In genomic region chr16:88773812-88774291, GRCh38 we compare ENCODE assay signal across 9 cellular contexts. TPM values are rescaled to one million over a fixed set of nuclear protein-coding genes. Genes with fewer than 3 reads are reported as not detected.
A peak's percentile ranks its signal among the peaks of the same experiment; 100 is the strongest.
DNase-seq lines count a peak whose midpoint lies in the region; ATAC-seq lines count a peak whose summit lies in the region.
"Had no signal": no experiment of that assay in that cellular context is flagged by ENCODE, and none has a peak within 500 bp of the region (broad histone marks: within the 10 kb centered on the region; RNA-seq: fewer than 3 reads in every experiment).

No MANE protein-coding gene starts in this region.

- intact Hi-C loops in left colon (cut with DNase I, micrococcal nuclease), result no loop called here

- DNase-seq in 8988T (peak; percentile 65), HS-5 (ENCODE audit: low read depth) (peak; percentile 39), astrocyte of the hippocampus (ENCODE audit: low read depth, low spot score) (peak; percentile 70), left colon (peak; percentile 72 to 73), activated gamma-delta T cell treated with Interleukin-2 at 50 U/mL for 16 hours (no peak), NCI-H1105 treated with DMSO at 0.1 percent for 48 hours (lab: John Stamatoyannopoulos, UW) (no peak)
- DNase-seq in stimulated activated naive CD8-positive, alpha-beta T cell treated with anti-CD3 and anti-CD28 coated beads, Interleukin-15, Interleukin-2, amounts not matched to agents 100 U/mL and 50 U/mL, for 24 hours, result no peak
- DNase-seq: NCI-H1436 had no signal

- ATAC-seq in left colon (no peak), GM21515 (IDR thresholded peaks at IDR 0.05; ENCODE audit: unreplicated experiment) (no peak)
- ATAC-seq in stimulated activated naive CD8-positive, alpha-beta T cell treated with anti-CD3 and anti-CD28 coated beads, Interleukin-15, Interleukin-2, amounts not matched to agents 100 U/mL and 50 U/mL, for 24 hours, result no peak

RNA-seq across cellular contexts. Expression of gene PIEZO1, which starts 11.2 kb away (rescaled TPM):
- total RNA-seq in left colon, result 100 to 1,000 TPM; 118 to 146 TPM

RNA-seq across cellular contexts. Expression of gene CDT1, which starts 29.7 kb away (rescaled TPM):
- 10 to 100 TPM in 1 of 2 donors, 1 to 10 TPM in 1; 6.8 to 14.8 TPM for total RNA-seq in left colon

RNA-seq across cellular contexts. Expression of gene APRT, which starts 37.9 kb away (rescaled TPM):
- 100 to 1,000 TPM; 112 to 199 TPM for total RNA-seq in left colon

Comparison
In these comparisons a context has a peak if more than half of its experiments do, and no peak if none do; other contexts are left out.
1. DNase-seq: peak in 8988T (single experiment), HS-5 (single experiment), astrocyte of the hippocampus (single experiment) and left colon (2 of 2); none in activated gamma-delta T cell treated with Interleukin-2 at 50 U/mL for 16 hours (single experiment), NCI-H1105 treated with DMSO at 0.1 percent for 48 hours (single experiment) and stimulated activated naive CD8-positive, alpha-beta T cell treated with anti-CD3 and anti-CD28 coated beads, Interleukin-15, Interleukin-2, amounts not matched to agents 100 U/mL and 50 U/mL, for 24 hours (single experiment).